Comparison of ENCODE assay signal across 8 cellular contexts in the genomic region with DNA sequence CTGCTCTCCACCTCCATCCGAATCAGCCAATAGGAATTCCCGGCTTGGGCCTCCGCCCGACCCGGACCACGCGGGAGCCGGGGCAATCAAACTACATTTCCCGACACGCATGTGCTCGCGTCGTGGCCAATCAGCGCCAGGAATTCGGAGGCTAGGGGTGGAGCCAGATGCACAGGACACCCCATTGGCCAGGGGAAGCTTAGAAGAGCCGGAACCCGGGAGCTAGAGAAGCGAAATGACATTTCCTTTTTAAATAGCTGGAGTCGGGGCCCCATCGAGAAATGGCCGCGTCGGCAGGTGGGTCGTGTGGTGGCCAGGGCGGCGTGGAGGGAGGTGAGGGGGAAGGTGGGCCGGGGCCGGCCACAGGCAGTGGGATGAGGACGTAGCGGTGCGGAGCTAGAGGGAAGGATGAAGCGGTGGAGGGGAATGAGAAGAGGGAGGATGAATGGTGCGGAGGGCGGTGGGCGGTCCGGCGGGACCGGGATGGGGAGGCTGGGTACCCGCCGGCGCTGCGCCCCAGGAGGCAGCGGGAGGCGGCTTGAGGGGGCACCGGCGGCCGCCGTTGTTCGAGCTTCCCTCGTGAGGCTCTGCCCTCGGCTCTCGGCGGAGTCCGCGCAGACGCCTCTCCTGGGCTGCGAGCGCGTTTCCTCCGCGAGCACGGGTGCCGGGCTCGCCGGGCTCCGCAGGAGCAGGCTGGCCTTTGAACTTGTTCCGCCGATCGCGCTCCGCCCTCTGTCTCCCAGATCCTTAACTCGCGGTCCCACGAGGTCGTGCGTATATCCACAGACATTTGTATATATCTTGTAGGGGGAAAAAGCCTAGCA. TPM values are rescaled to one million over a fixed set of nuclear protein-coding genes. Genes with fewer than 3 reads are reported as not detected.
DNase-seq lines count a peak whose midpoint lies in the region; ATAC-seq and TF ChIP-seq lines count a peak whose summit lies in the region.

KBTBD8 (plus strand) TSS at position 233 of the 824 bp plus-strand sequence; CDS start at position 282, 49 bp downstream.

- H3K27ac Mint-ChIP-seq in endothelial cell (ENCODE audit: unreplicated experiment), result peak within 1 kb of the TSS; percentile 61

- H3K9me3 Mint-ChIP-seq in endothelial cell (ENCODE audit: unreplicated experiment), result no peaks in the 10 kb centered on the region

- peak within 1 kb of the TSS; percentile 86 for H3K27ac ChIP-seq in OCI-LY3 (ENCODE audit: low read length)
- H3K27ac ChIP-seq in mesodermal cell (ENCODE audit: low read depth, low read length, severe bottlenecking), result no peak within 1 kb of the TSS

- H3K9ac ChIP-seq in OCI-LY3 (ENCODE audit: low read length), result peak within 1 kb of the TSS; percentile 75

- peak within 1 kb of the TSS; percentile 93 for H3K4me3 Mint-ChIP-seq in endothelial cell (ENCODE audit: unreplicated experiment)

- peak within 1 kb of the TSS; percentile 76 for H2AFZ ChIP-seq in OCI-LY3 (ENCODE audit: low read depth, low read length)

- H3K27me3 Mint-ChIP-seq in endothelial cell (ENCODE audit: unreplicated experiment), result peaks cover 2% of the 10 kb centered on the region

- no peaks in the 10 kb centered on the region for H3K36me3 Mint-ChIP-seq in endothelial cell (ENCODE audit: low read depth, unreplicated experiment)

- H3K27me3 ChIP-seq in OCI-LY3 (ENCODE audit: low read depth, low read length), result no peaks in the 10 kb centered on the region

- peak; percentile 88 for ATAC-seq in GM21526 (IDR thresholded peaks at IDR 0.05; ENCODE audit: low FRiP score, unreplicated experiment)

- H3K4me3 ChIP-seq in OCI-LY3 (ENCODE audit: low read length) (peak within 1 kb of the TSS; percentile 82), mesodermal cell (ENCODE audit: extremely low read depth, insufficient read depth, low read length, poor library complexity, severe bottlenecking) (peak within 1 kb of the TSS; percentile 73)

- H4K20me1 ChIP-seq in OCI-LY3 (ENCODE audit: insufficient read depth, low read length), result peaks cover 4% of the 10 kb centered on the region; the same call in 1 of the 2 replicates

- H3K9me3 ChIP-seq in OCI-LY3 (ENCODE audit: insufficient read depth, low read length) (no peaks in the 10 kb centered on the region), mesodermal cell (ENCODE audit: control insufficient read depth, low read length) (no peaks in the 10 kb centered on the region)

- H3K36me3 ChIP-seq in OCI-LY3 (replicated peaks; ENCODE audit: low read depth, low read length), result peaks cover 11% of the 10 kb centered on the region
- peaks cover 5% of the 10 kb centered on the region for H3K36me3 ChIP-seq in mesodermal cell (ENCODE audit: control insufficient read depth, insufficient read depth, low read length)

- DNase-seq in DMS 273 (lab: John Stamatoyannopoulos, UW; ENCODE audit: unreplicated experiment) (peak; percentile 98), HuH-7.5 (ENCODE audit: low spot score) (peak; percentile 68), endothelial cell (ENCODE audit: low spot score) (peak; percentile 98)
- peak; percentile 93 for DNase-seq in activated CD8-positive, alpha-beta memory T cell treated with anti-CD3 and anti-CD28 coated beads, Interleukin-2, amount 50 U/mL, for 48 hours
- DNase-seq in stimulated activated CD8-positive, alpha-beta memory T cell treated with anti-CD3 and anti-CD28 coated beads, Interleukin-15, amount 100 ng/mL, for 24 hours (ENCODE audit: low read depth), result peak; percentile 78

- peak within 1 kb of the TSS; percentile 94 for H3K4me2 ChIP-seq in OCI-LY3 (ENCODE audit: low read length)

- H3K4me1 ChIP-seq in OCI-LY3 (ENCODE audit: low read length) (peaks cover 49% of the 10 kb centered on the region), mesodermal cell (ENCODE audit: control insufficient read depth, insufficient read depth, low read length, poor library complexity, severe bottlenecking) (peaks cover 4% of the 10 kb centered on the region)

- H3K4me1 Mint-ChIP-seq in endothelial cell (ENCODE audit: unreplicated experiment), result peaks cover 9% of the 10 kb centered on the region

- no peak for TF ChIP-seq CTCF in OCI-LY3 (IDR thresholded peaks at IDR 0.05; ENCODE audit: low read depth, low read length)
- TF ChIP-seq CTCF in endothelial cell (IDR thresholded peaks at IDR 0.05; ENCODE audit: unreplicated experiment), result no peak

- 0% methylated on average over 30 to 52 of the region's 76 CpGs for WGBS in mesodermal cell (ENCODE audit: insufficient coverage in 2 of 2), 2 experiments

- H3K79me2 ChIP-seq in OCI-LY3 (ENCODE audit: low read length), result peaks cover 49% of the 10 kb centered on the region

RNA-seq across cellular contexts. Expression of gene KBTBD8, which starts in this region (rescaled TPM):
- total RNA-seq in endothelial cell (ENCODE audit: unreplicated experiment), result 6.3 TPM
- 1.9 TPM for polyA plus RNA-seq in mesodermal cell (2013, experiment 1 of 2)
- 1.7 TPM for polyA plus RNA-seq in mesodermal cell (2013, experiment 2 of 2)
